ENCODE assay signal across 9 cellular contexts in the genomic region with DNA sequence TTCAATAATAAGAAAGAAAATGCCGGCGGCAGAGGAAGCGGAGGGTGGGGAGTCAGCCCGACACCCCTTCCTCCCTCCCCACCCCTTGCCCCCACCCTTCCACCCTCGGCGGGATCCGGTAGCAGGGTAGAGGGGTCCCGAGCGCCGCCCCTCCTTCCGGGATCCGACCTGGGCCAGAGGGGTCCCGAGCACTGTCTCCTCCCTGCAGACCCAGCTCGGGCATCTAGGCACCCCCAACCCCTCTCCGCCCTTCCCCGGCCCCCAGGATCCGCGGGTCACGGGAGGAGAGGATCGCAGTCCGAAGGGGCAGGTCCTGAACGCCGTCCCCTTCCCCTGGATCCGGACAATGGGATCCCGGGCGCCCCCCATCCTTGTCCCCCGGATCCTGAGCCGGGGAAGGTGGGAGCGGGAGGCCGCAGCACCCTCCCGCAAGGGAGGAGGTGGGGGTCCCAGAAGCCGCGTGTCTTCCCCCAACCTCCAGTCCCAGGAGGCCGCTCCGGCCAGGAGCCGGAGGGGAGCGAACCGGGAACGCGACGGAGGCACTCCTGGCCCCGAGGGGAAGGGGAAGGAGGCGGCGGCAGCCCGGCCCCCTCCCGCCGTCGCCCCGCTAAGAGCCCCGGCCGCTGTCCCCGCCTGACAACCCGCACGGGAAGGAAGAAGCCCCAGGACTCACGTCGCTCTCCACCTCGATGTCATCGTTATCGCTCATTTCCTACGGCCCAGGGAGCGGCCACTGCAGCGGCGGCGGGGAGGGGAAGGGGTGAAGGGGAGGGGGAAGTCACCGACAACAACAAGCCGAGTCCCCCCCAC. TPM values are rescaled to one million over a fixed set of nuclear protein-coding genes. Genes with fewer than 3 reads are reported as not detected.
DNase-seq lines count a peak whose midpoint lies in the region; ATAC-seq, FAIRE-seq and TF ChIP-seq lines count a peak whose summit lies in the region.
"Had no signal": no experiment of that assay in that cellular context is flagged by ENCODE, and none has a peak within 500 bp of the region (broad histone marks: within the 10 kb centered on the region; RNA-seq: fewer than 3 reads in every experiment).

No MANE protein-coding gene starts in this region.

- no peak for TF ChIP-seq EP300 in stomach (IDR thresholded peaks at IDR 0.05)

- peaks cover 11% of the 10 kb centered on the region for H3K27me3 Mint-ChIP-seq in activated CD8-positive, alpha-beta T cell treated with anti-CD3 and anti-CD28 coated beads, Interleukin-2, amount 10 ng/mL, durations not matched to agents 7 days and 5 days (ENCODE audit: low read depth)
- peaks cover 16% of the 10 kb centered on the region for H3K27me3 Mint-ChIP-seq in endodermal cell (ENCODE audit: insufficient read depth)
- peaks cover 0 to 12% (median 0%) of the 10 kb centered on the region in 5 donors for H3K27me3 Mint-ChIP-seq in naive thymus-derived CD4-positive, alpha-beta T cell

- FAIRE-seq in GM12892 (lab: Jason Lieb, UNC): no peak
- FAIRE-seq: TTC549 had no signal

- H3K4me1 Mint-ChIP-seq in activated CD8-positive, alpha-beta T cell treated with anti-CD3 and anti-CD28 coated beads, Interleukin-2, amount 10 ng/mL, durations not matched to agents 7 days and 5 days (ENCODE audit: low read depth): peaks cover 46% of the 10 kb centered on the region
- peaks cover 14% of the 10 kb centered on the region for H3K4me1 Mint-ChIP-seq in endodermal cell
- peaks cover 28 to 50% (median 50%) of the 10 kb centered on the region in 7 donors for H3K4me1 Mint-ChIP-seq in naive thymus-derived CD4-positive, alpha-beta T cell

- DNase-seq in GM12892 (ENCODE audit: insufficient read length): peak; percentile 23
- peak; percentile 60 for DNase-seq in activated CD8-positive, alpha-beta T cell treated with anti-CD3 and anti-CD28 coated beads, Interleukin-2, amount 10 ng/mL, durations not matched to agents 7 days and 5 days
- peak; percentile 72 for DNase-seq in endodermal cell
- peak; percentile 26 to 64 (median 44) for DNase-seq in naive thymus-derived CD4-positive, alpha-beta T cell
- peak; percentile 30 for DNase-seq in stomach
- DNase-seq in NCI-H446 (lab: John Stamatoyannopoulos, UW): no peak

- WGBS in endodermal cell (ENCODE audit: insufficient coverage in 1 of 2, insufficient read length in 1 of 2), 2 experiments: 0% methylated on average over 1 to 52 of the region's 66 CpGs
- WGBS in stomach, 5 donors: 0 to 1% (median 0%) methylated on average over 30 to 66 of the region's 66 CpGs

- peak overlapping the region; percentile 72 for H3K9ac ChIP-seq in endodermal cell (ENCODE audit: extremely low read depth, low read length, poor library complexity, severe bottlenecking)

- H3K4me3 Mint-ChIP-seq in activated CD8-positive, alpha-beta T cell treated with anti-CD3 and anti-CD28 coated beads, Interleukin-2, amount 10 ng/mL, durations not matched to agents 7 days and 5 days: peak overlapping the region; percentile 95
- H3K4me3 Mint-ChIP-seq in endodermal cell: peak overlapping the region; percentile 83
- peak overlapping the region; percentile 87 to 97 (median 91) for H3K4me3 Mint-ChIP-seq in naive thymus-derived CD4-positive, alpha-beta T cell

- H3K27ac ChIP-seq in endodermal cell (ENCODE audit: low read depth, low read length): peak overlapping the region; percentile 50
- H3K27ac ChIP-seq in naive thymus-derived CD4-positive, alpha-beta T cell (ENCODE audit: low read depth, low read length): peak overlapping the region; percentile 100
- peak overlapping the region; percentile 79 to 96 (median 93) for H3K27ac ChIP-seq in stomach

- H3K9me3 Mint-ChIP-seq in activated CD8-positive, alpha-beta T cell treated with anti-CD3 and anti-CD28 coated beads, Interleukin-2, amount 10 ng/mL, durations not matched to agents 7 days and 5 days (ENCODE audit: insufficient read depth): no peaks in the 10 kb centered on the region
- H3K9me3 Mint-ChIP-seq in endodermal cell: no peaks in the 10 kb centered on the region
- peaks cover 0 to 4% (median 0%) of the 10 kb centered on the region in 11 donors for H3K9me3 Mint-ChIP-seq in naive thymus-derived CD4-positive, alpha-beta T cell

- peak overlapping the region; percentile 95 for H3K27ac Mint-ChIP-seq in activated CD8-positive, alpha-beta T cell treated with anti-CD3 and anti-CD28 coated beads, Interleukin-2, amount 10 ng/mL, durations not matched to agents 7 days and 5 days
- peak overlapping the region; percentile 93 for H3K27ac Mint-ChIP-seq in endodermal cell
- H3K27ac Mint-ChIP-seq in naive thymus-derived CD4-positive, alpha-beta T cell: peak overlapping the region; percentile 91 to 99 (median 94)

- H3K36me3 ChIP-seq in endodermal cell (ENCODE audit: control insufficient read depth, insufficient read depth, low read length) (peaks cover 23% of the 10 kb centered on the region), stomach (peaks cover 0 to 7% (median 4%) of the 10 kb centered on the region in 4 donors)
- H3K36me3 ChIP-seq in naive thymus-derived CD4-positive, alpha-beta T cell (ENCODE audit: control insufficient read depth in 2 of 3, insufficient read depth in 3 of 3, low read length in 3 of 3): peaks cover 0 to 6% (median 0%) of the 10 kb centered on the region in 3 experiments

- H3K9me3 ChIP-seq in endodermal cell (ENCODE audit: control insufficient read depth, low read length): no peaks in the 10 kb centered on the region
- H3K9me3 ChIP-seq in naive thymus-derived CD4-positive, alpha-beta T cell (ENCODE audit: control insufficient read depth in 2 of 3, low read length in 3 of 3): no peaks in the 10 kb centered on the region
- H3K9me3 ChIP-seq in stomach: no peaks in the 10 kb centered on the region

- CTCF ChIA-PET in activated CD8-positive, alpha-beta T cell treated with anti-CD3 and anti-CD28 coated beads, Interleukin-2, amount 10 ng/mL, durations not matched to agents 7 days and 5 days (lab: Charles Lee): interaction anchor here (1.0 to 1.9 kb wide), 2 partner anchors 11 to 115 kb away, joined by 3 to 8 read pairs; partner anchors contain the start of gene FNTB
- CTCF ChIA-PET in naive thymus-derived CD4-positive, alpha-beta T cell (lab: Charles Lee): interaction anchor here (1.0 kb wide), 1 partner anchor 115 kb away, joined by 3 read pairs; the partner anchor contains the start of gene FNTB

- TF ChIP-seq CTCF in endodermal cell (conservative IDR thresholded peaks at IDR 0.05) (no peak), stomach (IDR thresholded peaks at IDR 0.05) (no peak)

- H3K4me3 ChIP-seq in endodermal cell (ENCODE audit: low read length) (peak overlapping the region; percentile 78), stomach (peak overlapping the region; percentile 91 to 96 (median 94))
- peak overlapping the region; percentile 70 for H3K4me3 ChIP-seq in naive thymus-derived CD4-positive, alpha-beta T cell (ENCODE audit: low read length)

- no peaks in the 10 kb centered on the region for H3K4me1 ChIP-seq in endodermal cell (ENCODE audit: control insufficient read depth, insufficient read depth, low read length)
- H3K4me1 ChIP-seq in naive thymus-derived CD4-positive, alpha-beta T cell (ENCODE audit: control insufficient read depth in 2 of 2, insufficient read depth in 2 of 2, low read length in 2 of 2): peaks cover 24 to 41% of the 10 kb centered on the region in 2 donors
- H3K4me1 ChIP-seq in stomach: peaks cover 34 to 55% (median 48%) of the 10 kb centered on the region in 4 donors

- intact Hi-C loops in naive thymus-derived CD4-positive, alpha-beta T cell (cut with micrococcal nuclease): loop anchor here (1.0 to 5.0 kb wide), 20 partner anchors 105 to 1559 kb away; partner anchors contain the start of genes FUT8 (in 2 of the 2), MTHFD1 (in 2 of the 2), CHURC1 (in 1 of the 2) and FNTB (in 1 of the 2)
- intact Hi-C loops in stomach (cut with DNase I; ENCODE audit: low total_unique reads): no loop called here

- ATAC-seq in HG03520 (IDR thresholded peaks at IDR 0.05; ENCODE audit: unreplicated experiment) (peak; percentile 2), GM18519 (IDR thresholded peaks at IDR 0.05; ENCODE audit: low FRiP score, unreplicated experiment) (no peak)
- ATAC-seq in activated CD8-positive, alpha-beta T cell treated with anti-CD3 and anti-CD28 coated beads, Interleukin-2, amount 10 ng/mL, durations not matched to agents 7 days and 5 days: peak; percentile 62
- ATAC-seq in naive thymus-derived CD4-positive, alpha-beta T cell: no peak

- peaks cover 31% of the 10 kb centered on the region for H3K36me3 Mint-ChIP-seq in activated CD8-positive, alpha-beta T cell treated with anti-CD3 and anti-CD28 coated beads, Interleukin-2, amount 10 ng/mL, durations not matched to agents 7 days and 5 days (ENCODE audit: low read depth)
- peaks cover 11% of the 10 kb centered on the region for H3K36me3 Mint-ChIP-seq in endodermal cell (ENCODE audit: low read depth)
- H3K36me3 Mint-ChIP-seq in naive thymus-derived CD4-positive, alpha-beta T cell: peaks cover 4 to 22% (median 16%) of the 10 kb centered on the region in 5 donors

- TF ChIP-seq POLR2A in GM12892 (IDR thresholded peaks at IDR 0.05; ENCODE audit: low read depth, low read length) (no peak), stomach (IDR thresholded peaks at IDR 0.05) (no peak)

- POLR2A ChIA-PET in activated CD8-positive, alpha-beta T cell treated with anti-CD3 and anti-CD28 coated beads, Interleukin-2, amount 10 ng/mL, durations not matched to agents 7 days and 5 days (lab: Charles Lee): interaction anchor here (0.6 to 1.1 kb wide), 4 partner anchors 8 to 1389 kb away, joined by 3 to 4 read pairs (median 3); no protein-coding TSS in a partner anchor
- POLR2A ChIA-PET in naive thymus-derived CD4-positive, alpha-beta T cell (lab: Charles Lee): interaction anchor here (1.0 to 1.9 kb wide), 9 partner anchors 16 to 1406 kb away, joined by 3 to 10 read pairs (median 5); partner anchors contain the start of genes CHURC1, FNTB and GPHN

- H3K27me3 ChIP-seq in endodermal cell (ENCODE audit: control insufficient read depth, insufficient read depth, low read length, poor library complexity, severe bottlenecking) (peaks cover 14% of the 10 kb centered on the region), stomach (no peaks in the 10 kb centered on the region)
- H3K27me3 ChIP-seq in naive thymus-derived CD4-positive, alpha-beta T cell (ENCODE audit: control insufficient read depth in 2 of 2, insufficient read depth in 2 of 2, low read length in 2 of 2): no peaks in the 10 kb centered on the region

RNA-seq across cellular contexts. Expression of gene MAX, which starts 0.5 kb away (rescaled TPM):
- 44.2 TPM for polyA plus RNA-seq in GM12892 (2012; ENCODE audit: missing spikeins)
- total RNA-seq in activated CD8-positive, alpha-beta T cell treated with anti-CD3 and anti-CD28 coated beads, Interleukin-2, amount 10 ng/mL, durations not matched to agents 7 days and 5 days: 100 to 1,000 TPM; 132 to 134 TPM
- total RNA-seq in endodermal cell (10 to 100 TPM; 44.3 to 49.0 TPM), stomach (10 to 100 TPM; 21.4 to 64.9 (median 51.3) TPM)
- polyA plus RNA-seq in endodermal cell (2013, experiment 1 of 2): 36.4 TPM
- polyA plus RNA-seq in endodermal cell (2013, experiment 2 of 2): 30.5 TPM
- 100 to 1,000 TPM; 164 to 236 (median 202) TPM for total RNA-seq in naive thymus-derived CD4-positive, alpha-beta T cell
- 100 to 1,000 TPM; 145 to 158 TPM for polyA plus RNA-seq in naive thymus-derived CD4-positive, alpha-beta T cell
- 10 to 100 TPM; 42.8 to 51.5 (median 44.1) TPM for polyA plus RNA-seq in stomach

Comparison
In these comparisons a context has a peak if more than half of its experiments do, and no peak if none do; other contexts are left out.
1. DNase-seq: peak in GM12892 (single experiment), activated CD8-positive, alpha-beta T cell treated with anti-CD3 and anti-CD28 coated beads, Interleukin-2, amount 10 ng/mL, durations not matched to agents 7 days and 5 days (single experiment), endodermal cell (single experiment), naive thymus-derived CD4-positive, alpha-beta T cell (9 of 9) and stomach (single experiment); none in NCI-H446 (0 of 2).
2. ATAC-seq: peak in HG03520 (single experiment) and activated CD8-positive, alpha-beta T cell treated with anti-CD3 and anti-CD28 coated beads, Interleukin-2, amount 10 ng/mL, durations not matched to agents 7 days and 5 days (single experiment); none in naive thymus-derived CD4-positive, alpha-beta T cell (single experiment) and GM18519 (single experiment).
3. H3K27ac ChIP-seq: peak in every context shown above with its lines; median percentile 100 in naive thymus-derived CD4-positive, alpha-beta T cell; 93 in stomach; 50 in endodermal cell.
4. Peak in every context shown above with its lines, with median percentiles within 50 percentile points of each other: H3K27ac Mint-ChIP-seq, H3K4me3 Mint-ChIP-seq and H3K4me3 ChIP-seq.